In genomic region chr6:153028963-153029362, GRCh38 we compare ENCODE assay signal across 23 cellular contexts.
"Had no signal": no experiment of that assay in that cellular context is flagged by ENCODE, and none has a peak within 500 bp of the region (broad histone marks: within the 10 kb centered on the region; RNA-seq: fewer than 3 reads in every experiment).

No MANE protein-coding gene starts in this region.

- H3K27me3 ChIP-seq: adrenal gland had no signal

- DNase-seq: activated CD4-positive, alpha-beta T cell treated with anti-CD3 and anti-CD28 coated beads for 4 hours; activated CD8-positive, alpha-beta memory T cell treated with anti-CD3 and anti-CD28 coated beads, Interleukin-2, amount 50 U/mL, for 48 hours; activated CD8-positive, alpha-beta T cell treated with anti-CD3 and anti-CD28 coated beads, Interleukin-2, amount 10 ng/mL, durations not matched to agents 7 days and 5 days; activated naive CD4-positive, alpha-beta T cell treated with anti-CD3 and anti-CD28 coated beads, Interleukin-2, amount 50 U/mL, for 16 hours; activated naive CD8-positive, alpha-beta T cell treated with anti-CD3 and anti-CD28 coated beads, Interleukin-2, amount 10 ng/mL, durations not matched to agents 7 days and 5 days; activated T-cell treated with anti-CD3 and anti-CD28 coated beads, Interleukin-2, amount 50 U/mL, for 1 hour; adrenal gland; anterior cingulate cortex; central memory CD4-positive, alpha-beta T cell; KG1; NCI-H1048; NCI-H146; NCI-H187 treated with DMSO at 0.1 percent for 48 hours; NCI-H2081 treated with DMSO at 0.1 percent for 48 hours; NCI-H226; NCI-H510A; NCI-H526 treated with DMSO at 0.1 percent for 48 hours; NK-92 treated with Interleukin-12 subunit alpha and Interleukin-12 subunit beta, amount 100 ng/mL, for 24 hours; OCI-M1; RPMI8226; SK-N-SH; T-helper 1 cell had no signal

- H3K36me3 ChIP-seq: adrenal gland had no signal

- H3K9me3 ChIP-seq: adrenal gland, SK-N-SH had no signal

- H3K27ac ChIP-seq: adrenal gland, VCaP had no signal

- H3K4me3 ChIP-seq: adrenal gland had no signal

- H3K9ac ChIP-seq: SK-N-SH had no signal
